8 cellular contexts compared by ENCODE assay signal in the genomic region with DNA sequence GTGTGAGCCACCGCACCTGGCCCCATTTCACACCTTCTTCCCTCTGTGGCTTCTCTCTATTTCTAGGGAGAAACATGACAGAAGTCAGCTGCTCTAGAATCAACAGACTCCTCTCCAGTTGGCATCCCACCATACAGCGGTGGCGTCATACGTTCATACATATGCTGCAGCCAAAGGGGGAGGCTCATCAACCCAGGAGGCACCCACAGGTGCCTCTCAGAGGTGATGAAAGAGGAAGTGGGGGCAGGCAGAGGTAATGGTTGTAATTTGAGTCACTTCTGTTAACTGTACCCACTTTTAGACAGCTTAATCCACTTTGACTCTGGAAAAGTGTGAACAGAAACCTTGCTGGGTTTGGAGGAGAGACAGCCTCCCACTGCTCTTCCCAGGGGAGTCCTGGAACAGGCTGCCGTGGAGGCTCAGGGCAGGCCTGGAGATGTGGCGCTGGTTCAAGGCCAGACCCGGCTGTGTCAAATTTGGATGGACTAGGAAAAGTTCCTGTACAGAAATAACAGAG. TPM values are rescaled to one million over a fixed set of nuclear protein-coding genes. Genes with fewer than 3 reads are reported as not detected.
DNase-seq lines count a peak whose midpoint lies in the region; ATAC-seq, FAIRE-seq and TF ChIP-seq lines count a peak whose summit lies in the region.

No MANE protein-coding gene starts in this region.

- TF ChIP-seq POLR2A in K562 (conservative IDR thresholded peaks at IDR 0.05): no peak

- peaks cover 2 to 6% of the 10 kb centered on the region in 2 experiments; a peak in 3 of 5 replicates for H3K4me1 ChIP-seq in K562 (replicated peaks in 1 of 2; ENCODE audit: control insufficient read depth in 2 of 2, insufficient read depth in 2 of 2, low read length in 2 of 2)

- FAIRE-seq in K562 (lab: Jason Lieb, UNC): no peak

- BruUV-seq in K562 (replicated peaks; lab: Mats Ljungman, UMichigan): no TSS peak

- ATAC-seq in GM18873 (IDR thresholded peaks at IDR 0.05; ENCODE audit: low FRiP score, unreplicated experiment) (peak; percentile 76), HG02642 (IDR thresholded peaks at IDR 0.05; ENCODE audit: poor library complexity, unreplicated experiment) (peak; percentile 78), K562 (no peak)

- no peak for TF ChIP-seq RAD21 in K562 (CRISPR knock-in tag; conservative IDR thresholded peaks at IDR 0.05 in 1 of 2, IDR thresholded peaks at IDR 0.05 in 1 of 2)

- no peaks in the 10 kb centered on the region for H3K79me2 ChIP-seq in K562 (ENCODE audit: control insufficient read depth, insufficient read depth, low read length)

- POLR2A ChIA-PET in K562 (lab: Yijun Ruan, JAX): interaction anchor here (0.9 kb wide), 1 partner anchor 10 kb away, joined by 3 read pairs; no protein-coding TSS in a partner anchor

- H2AFZ ChIP-seq in K562 (ENCODE audit: low read depth, low read length): no peak overlapping the region

- 25% methylated on average over 7 of the region's 7 CpGs for WGBS in K562 (ENCODE audit: insufficient coverage, low coverage, missing lambda C conversion rate)

- H4K20me1 ChIP-seq in K562 (replicated peaks; ENCODE audit: control insufficient read depth, insufficient read depth, low read length): no peaks in the 10 kb centered on the region

- H3K4me3 ChIP-seq in K562: no peak overlapping the region

- TF ChIP-seq CTCF in K562 (IDR thresholded peaks at IDR 0.05 in 2 of 3, conservative IDR thresholded peaks at IDR 0.05 in 1 of 3; ENCODE audit: insufficient read depth in 2 of 3, low read depth in 1 of 3, low read length in 3 of 3): no peak

- peaks cover 0 to 4% of the 10 kb centered on the region in 2 experiments; a peak in 3 of 5 replicates for H3K27me3 ChIP-seq in K562 (ENCODE audit: control insufficient read depth in 2 of 2, insufficient read depth in 2 of 2, low read length in 2 of 2)

- no peak overlapping the region for H3K9ac ChIP-seq in K562 (ENCODE audit: insufficient read depth in 1 of 2, low read depth in 2 of 2, low read length in 2 of 2)

- H3K4me2 ChIP-seq in K562 (ENCODE audit: insufficient read depth, low read length): no peak overlapping the region

- no peaks in the 10 kb centered on the region for H3K36me3 ChIP-seq in K562 (ENCODE audit: control insufficient read depth, insufficient read depth, low read length)

- DNase-seq in NCI-H2107 treated with DMSO at 0.1 percent for 48 hours (lab: John Stamatoyannopoulos, UW; ENCODE audit: unreplicated experiment) (peak; percentile 92), K562 (ENCODE audit: extremely low read depth in 1 of 4, low spot score in 3 of 4) (peak in 1 of 4 experiments; percentile 4), UCSD-AML1 (lab: John Stamatoyannopoulos, UW; ENCODE audit: unreplicated experiment) (no peak), ecto neural progenitor cell (ENCODE audit: low spot score) (no peak), D341Med (ENCODE audit: low spot score) (no peak), NCI-H446 (lab: John Stamatoyannopoulos, UW) (no peak)

- no peaks in the 10 kb centered on the region for H3K9me1 ChIP-seq in K562 (ENCODE audit: control insufficient read depth, insufficient read depth, low read length)

- H3K9me3 ChIP-seq in K562 (replicated peaks; ENCODE audit: control insufficient read depth, insufficient read depth, low read depth, low read length): no peaks in the 10 kb centered on the region

- no peak overlapping the region for H3K27ac ChIP-seq in K562 (ENCODE audit: extremely low read depth, low read depth, low read length)

- in situ Hi-C loops in K562 (cut with MboI): no loop called here

- intact Hi-C loops in K562 (cut with micrococcal nuclease): no loop called here

- CTCF ChIA-PET in K562 (lab: Yijun Ruan, JAX; ENCODE audit: low intra/inter-chr PET ratio): no interaction called here

- no peak for TF ChIP-seq EP300 in K562 (IDR thresholded peaks at IDR 0.05; ENCODE audit: low read length)

TF ChIP-seq in K562, 482 proteins besides CTCF, POLR2A, EP300 and RAD21:
- TF ChIP-seq SPI1 (IDR thresholded peaks at IDR 0.05; ENCODE audit: borderline replicate concordance, low read depth, low read length) (peak; percentile 86), ZNF354B (CRISPR knock-in tag; IDR thresholded peaks at IDR 0.05) (no peak)

RNA-seq across cellular contexts. Expression of gene SUB1, which starts 47.3 kb away (rescaled TPM):
- 59.7 and 153 TPM in 2 replicates for total RNA-seq in K562 (2011; cell fraction: chromatin; rRNA removed; ENCODE audit: low replicate concordance)
- 54.2 and 54.7 TPM in 2 replicates for total RNA-seq in K562 (2011; cell fraction: nucleolus; rRNA removed)
- total RNA-seq in K562 (2011; cell fraction: nucleoplasm; rRNA removed): 105 and 163 TPM in 2 replicates
- total RNA-seq in K562 (2014; rRNA removed) (259 and 336 TPM in 2 replicates), K562 (2014; rRNA removed; fragmentation: Illumina TruSeq; extraction: Trizol) (779 and 938 TPM in 2 replicates), K562 (2015; rRNA removed; fragmentation: Illumina TruSeq; extraction: Trizol) (625 and 700 TPM in 2 replicates), K562 (2021) (494 and 558 TPM in 2 replicates)
- polyA plus RNA-seq in K562 (2011; rRNA removed) (239 and 479 TPM in 2 replicates), K562 (2014; fragmentation: Illumina TruSeq; extraction: Trizol) (378 and 453 TPM in 2 replicates), K562 (2014; fragmentation: Nextera tagmentation; extraction: Ambion mirVana) (100 to 1,000 TPM; 887 to 932 TPM), K562 (2014; rRNA removed) (738 and 1,031 TPM in 2 replicates)
- polyA plus RNA-seq in K562 (2011; cell fraction: cytosol; rRNA removed): 15.5 and 92.3 TPM in 2 replicates
- polyA plus RNA-seq in K562 (2011; cell fraction: nucleus; rRNA removed): 40.2 and 58.6 TPM in 2 replicates
- 355 and 463 TPM in 2 replicates for polyA plus RNA-seq in K562 (2012)
- polyA minus RNA-seq in K562 (2011; rRNA and poly(A)+ RNA removed): 108 and 128 TPM in 2 replicates
- polyA minus RNA-seq in K562 (2011; cell fraction: cytosol; rRNA and poly(A)+ RNA removed): 25.9 and 60.5 TPM in 2 replicates
- 67.4 and 68.0 TPM in 2 replicates for polyA minus RNA-seq in K562 (2011; cell fraction: nucleus; rRNA and poly(A)+ RNA removed)
